ENCODE assay signal across 8 cellular contexts in genomic region chr1:18956189-18957135, GRCh38. TPM values are rescaled to one million over a fixed set of nuclear protein-coding genes. Genes with fewer than 3 reads are reported as not detected.
DNase-seq lines count a peak whose midpoint lies in the region; ATAC-seq, FAIRE-seq and TF ChIP-seq lines count a peak whose summit lies in the region.

TSS of gene IFFO2 (minus strand) at chr1:18956676. CDS start at chr1:18956332, 344 bp downstream.

- H3K27ac ChIP-seq in pancreas (peak within 1 kb of the TSS; percentile 65 to 78 (median 72)), thyroid gland (peak within 1 kb of the TSS in 2 of 3 donors; percentile 61 to 64)

- no peaks in the 10 kb centered on the region for H3K9me3 ChIP-seq in pancreas
- no peaks in the 10 kb centered on the region for H3K9me3 ChIP-seq in thyroid gland

- H3K4me1 ChIP-seq in pancreas (peaks cover 5 to 23% (median 7%) of the 10 kb centered on the region in 3 donors), thyroid gland (peaks cover 29 to 46% of the 10 kb centered on the region in 2 donors)

- H3K4me3 ChIP-seq in GM08714 (ENCODE audit: low read length) (peak within 1 kb of the TSS; percentile 86), pancreas (peak within 1 kb of the TSS; percentile 56 to 91 (median 82)), thyroid gland (replicated peaks in 1 of 3) (peak within 1 kb of the TSS; percentile 13 to 66 (median 60))

- FAIRE-seq in pancreas (lab: Jason Lieb, UNC): no peak

- H3K36me3 ChIP-seq in pancreas (no peaks in the 10 kb centered on the region), thyroid gland (no peaks in the 10 kb centered on the region)

- WGBS in pancreas, 2 donors: 0% methylated on average over 83 to 119 of the region's 119 CpGs
- WGBS in thyroid gland, 2 donors: 0 to 2% methylated on average over 2 to 19 of the region's 119 CpGs

- POLR2A ChIA-PET in HEK293T (lab: Yijun Ruan, JAX): interaction anchor here (0.9 to 2.3 kb wide), 7 partner anchors 11 to 53 kb away, joined by 3 to 15 read pairs (median 4); no protein-coding TSS in a partner anchor

- intact Hi-C loops in Right ventricle myocardium inferior (cut with DNase I): loop anchor here (1.0 to 5.0 kb wide), 3 partner anchors 48 to 131 kb away; no protein-coding TSS in a partner anchor
- intact Hi-C loops in pancreas (cut with DNase I): loop anchor here in 1 of 3 donors (10.0 kb wide), 1 partner anchor 52 kb away; the partner anchor contains the start of gene ALDH4A1
- intact Hi-C loops in thyroid gland (cut with DNase I): no loop called here

- no peak for TF ChIP-seq CTCF in pancreas (IDR thresholded peaks at IDR 0.05)
- peak in 1 of 6 experiments; percentile 19 for TF ChIP-seq CTCF in thyroid gland (IDR thresholded peaks at IDR 0.05)

- CTCF ChIA-PET in HEK293T (lab: Yijun Ruan, JAX): interaction anchor here (0.6 to 0.7 kb wide), 3 partner anchors 13 to 362 kb away, joined by 3 read pairs; no protein-coding TSS in a partner anchor

- TF ChIP-seq POLR2A in thyroid gland (IDR thresholded peaks at IDR 0.05): peak; percentile 93 to 94

- DNase-seq in HEK293T (ENCODE audit: extremely low spot score) (peak; percentile 100), MV-4-11 (lab: John Stamatoyannopoulos, UW) (peak; percentile 82), SW480 (ENCODE audit: low spot score) (peak; percentile 86), Right ventricle myocardium inferior (ENCODE audit: missing footprints) (peak; percentile 99), pancreas (peak; percentile 96 to 100 (median 99)), thyroid gland (peak; percentile 98)
- peak; percentile 95 for DNase-seq in activated naive CD8-positive, alpha-beta T cell treated with anti-CD3 and anti-CD28 coated beads, Interleukin-2, amount 50 U/mL, for 16 hours (ENCODE audit: low read depth, low spot score)

- no peaks in the 10 kb centered on the region for H3K27me3 ChIP-seq in pancreas
- no peaks in the 10 kb centered on the region for H3K27me3 ChIP-seq in thyroid gland

- ATAC-seq in Right ventricle myocardium inferior (peak; percentile 99), pancreas (peak; percentile 89 to 95 (median 92))

TF ChIP-seq in HEK293T, 16 proteins besides CTCF, POLR2A, EP300 and RAD21:
- TF ChIP-seq CTBP1 (IDR thresholded peaks at IDR 0.05; ENCODE audit: borderline replicate concordance): no peak
- TF ChIP-seq FOXM1 (IDR thresholded peaks at IDR 0.05; ENCODE audit: borderline replicate concordance): no peak
- TF ChIP-seq NFRKB (IDR thresholded peaks at IDR 0.05): no peak
- no peak for TF ChIP-seq FOXK2 (IDR thresholded peaks at IDR 0.05)
- no peak for TF ChIP-seq PKNOX1 (IDR thresholded peaks at IDR 0.05)
- TF ChIP-seq HDGF (IDR thresholded peaks at IDR 0.05; ENCODE audit: borderline replicate concordance): no peak
- TF ChIP-seq L3MBTL2 (conservative IDR thresholded peaks at IDR 0.05): no peak
- TF ChIP-seq ZNF384 (IDR thresholded peaks at IDR 0.05): no peak
- TF ChIP-seq ARNT (IDR thresholded peaks at IDR 0.05): no peak
- TF ChIP-seq ELF4 (IDR thresholded peaks at IDR 0.05): no peak
- TF ChIP-seq SUZ12 (IDR thresholded peaks at IDR 0.05): no peak
- TF ChIP-seq LEF1 (IDR thresholded peaks at IDR 0.05; ENCODE audit: borderline replicate concordance): no peak; the same call in 1 of the 2 replicates
- TF ChIP-seq TARDBP (IDR thresholded peaks at IDR 0.05): no peak
TF ChIP-seq in HEK293T: peak in this region for 0.

RNA-seq across cellular contexts. Expression of gene IFFO2, which starts in this region (rescaled TPM):
- total RNA-seq in Right ventricle myocardium inferior (5.2 TPM), pancreas (10 to 100 TPM; 23.0 to 38.4 (median 26.4) TPM), thyroid gland (10 to 100 TPM in 3 of 4 donors, 1 to 10 TPM in 1; 7.2 to 11.3 (median 10.1) TPM)
- polyA plus RNA-seq in pancreas: 10 to 100 TPM; 13.9 to 14.0 TPM

Comparison
In these comparisons a context has a peak if more than half of its experiments do, and no peak if none do; other contexts are left out.
1. Peak in every context shown above with its lines: DNase-seq, ATAC-seq, H3K4me3 ChIP-seq and H3K27ac ChIP-seq.